22 cellular contexts compared by ENCODE assay signal in the genomic region with DNA sequence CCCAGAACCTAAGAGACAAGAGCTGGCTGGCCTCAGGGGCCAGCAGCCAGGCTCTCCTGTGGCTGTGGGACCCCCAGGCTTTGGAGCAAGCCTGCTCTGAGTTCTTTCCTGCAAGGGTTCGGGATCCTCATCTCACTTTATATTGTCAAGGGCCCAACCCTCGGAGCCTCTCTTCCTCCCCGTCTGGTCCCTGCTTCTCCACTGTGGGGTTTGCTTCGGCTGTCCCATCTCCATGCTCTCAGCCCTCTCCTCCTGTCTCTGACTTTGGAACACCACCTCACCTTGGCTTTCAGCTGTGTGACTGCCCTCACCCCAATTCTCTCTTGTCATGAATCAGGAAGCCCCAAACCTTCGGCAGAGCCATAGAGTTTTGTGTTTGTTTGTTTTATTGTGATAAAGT. TPM values are rescaled to one million over a fixed set of nuclear protein-coding genes. Genes with fewer than 3 reads are reported as not detected.
"Had no signal": no experiment of that assay in that cellular context is flagged by ENCODE, and none has a peak within 500 bp of the region (broad histone marks: within the 10 kb centered on the region; RNA-seq: fewer than 3 reads in every experiment).

No MANE protein-coding gene starts in this region.

- H3K4me2 ChIP-seq: hepatocyte, neural progenitor cell had no signal

- H3K27ac Mint-ChIP-seq: activated B cell treated with CpG ODN at 0.5 μM for 24 hours; activated CD4-positive, alpha-beta memory T cell treated with anti-CD3 and anti-CD28 coated beads, Interleukin-2, amount 10 ng/mL, durations not matched to agents 7 days and 5 days; activated CD8-positive, alpha-beta memory T cell treated with anti-CD3 and anti-CD28 coated beads, Interleukin-2, amount 10 ng/mL, durations not matched to agents 7 days and 5 days; brain; neural progenitor cell; stimulated activated naive CD8-positive, alpha-beta T cell treated with anti-CD3 and anti-CD28 coated beads, Interleukin-15, Interleukin-2, amounts not matched to agents 100 ng/mL and 50 ng/mL, for 24 hours had no signal

- H2AFZ ChIP-seq: hepatocyte, neural progenitor cell had no signal

- H3K4me1 ChIP-seq: neural progenitor cell, prostate gland had no signal

- H3K4me3 ChIP-seq: esophagus muscularis mucosa, hepatocyte, lower lobe of right lung, neural progenitor cell, prostate gland, right lobe of liver, SK-N-MC had no signal

- H3K9me3 Mint-ChIP-seq: activated CD4-positive, alpha-beta memory T cell treated with anti-CD3 and anti-CD28 coated beads, Interleukin-2, amount 10 ng/mL, durations not matched to agents 7 days and 5 days; brain; neural progenitor cell; stimulated activated naive CD8-positive, alpha-beta T cell treated with anti-CD3 and anti-CD28 coated beads, Interleukin-15, Interleukin-2, amounts not matched to agents 100 ng/mL and 50 ng/mL, for 24 hours had no signal

- H3K27me3 ChIP-seq: esophagus muscularis mucosa, hepatocyte, neural progenitor cell, right lobe of liver had no signal

- H3K4me3 Mint-ChIP-seq: activated B cell treated with CpG ODN at 0.5 μM for 24 hours; activated CD4-positive, alpha-beta memory T cell treated with anti-CD3 and anti-CD28 coated beads, Interleukin-2, amount 10 ng/mL, durations not matched to agents 7 days and 5 days; activated CD8-positive, alpha-beta memory T cell treated with anti-CD3 and anti-CD28 coated beads, Interleukin-2, amount 10 ng/mL, durations not matched to agents 7 days and 5 days; brain; neural progenitor cell; stimulated activated naive CD8-positive, alpha-beta T cell treated with anti-CD3 and anti-CD28 coated beads, Interleukin-15, Interleukin-2, amounts not matched to agents 100 ng/mL and 50 ng/mL, for 24 hours had no signal

- H3K36me3 ChIP-seq: lower lobe of right lung, neural progenitor cell, prostate gland, right lobe of liver had no signal

- ATAC-seq: activated CD8-positive, alpha-beta memory T cell treated with anti-CD3 and anti-CD28 coated beads, Interleukin-2, amount 10 ng/mL, durations not matched to agents 7 days and 5 days; lower lobe of right lung; right lobe of liver had no signal

- H3K9me3 ChIP-seq: esophagus muscularis mucosa, lower lobe of right lung, prostate gland, right lobe of liver had no signal

- H3K9ac ChIP-seq: neural progenitor cell had no signal

- H3K27me3 Mint-ChIP-seq: brain had no signal

- H3K27ac ChIP-seq: esophagus muscularis mucosa, hepatocyte, lower lobe of right lung, neural progenitor cell, prostate gland, right lobe of liver, SK-N-MC had no signal

- H3K4me1 Mint-ChIP-seq: activated B cell treated with CpG ODN at 0.5 μM for 24 hours; activated CD4-positive, alpha-beta memory T cell treated with anti-CD3 and anti-CD28 coated beads, Interleukin-2, amount 10 ng/mL, durations not matched to agents 7 days and 5 days; activated CD8-positive, alpha-beta memory T cell treated with anti-CD3 and anti-CD28 coated beads, Interleukin-2, amount 10 ng/mL, durations not matched to agents 7 days and 5 days had no signal

- H3K79me2 ChIP-seq: hepatocyte had no signal

- DNase-seq: activated B cell treated with CpG ODN at 0.5 μM for 24 hours; activated CD4-positive, alpha-beta memory T cell treated with anti-CD3 and anti-CD28 coated beads, Interleukin-2, amount 10 ng/mL, durations not matched to agents 7 days and 5 days; activated CD4-positive, alpha-beta T cell treated with anti-CD3 and anti-CD28 coated beads for 48 hours; activated CD8-positive, alpha-beta memory T cell treated with anti-CD3 and anti-CD28 coated beads, Interleukin-2, amount 10 ng/mL, durations not matched to agents 7 days and 5 days; activated naive CD4-positive, alpha-beta T cell treated with Interleukin-2 at 50 U/mL for 16 hours; anterior cingulate cortex; cerebellar nuclear complex; effector CD8-positive, alpha-beta T cell; lower lobe of right lung; right lobe of liver; SHP77; T-helper 9 cell had no signal

- H3K36me3 Mint-ChIP-seq: activated CD8-positive, alpha-beta memory T cell treated with anti-CD3 and anti-CD28 coated beads, Interleukin-2, amount 10 ng/mL, durations not matched to agents 7 days and 5 days had no signal

RNA-seq across cellular contexts. Expression of a gene that starts 30.0 kb away (rescaled TPM):
- total RNA-seq: activated CD4-positive, alpha-beta memory T cell treated with anti-CD3 and anti-CD28 coated beads, Interleukin-2, amount 10 ng/mL, durations not matched to agents 7 days and 5 days; activated CD8-positive, alpha-beta memory T cell treated with anti-CD3 and anti-CD28 coated beads, Interleukin-2, amount 10 ng/mL, durations not matched to agents 7 days and 5 days had no signal

RNA-seq across cellular contexts. Expression of a gene that starts 48.7 kb away (rescaled TPM):
- total RNA-seq: activated B cell treated with CpG ODN at 0.5 μM for 24 hours; activated CD8-positive, alpha-beta memory T cell treated with anti-CD3 and anti-CD28 coated beads, Interleukin-2, amount 10 ng/mL, durations not matched to agents 7 days and 5 days; endothelial cell of umbilical vein; hepatocyte; myocyte; osteoblast; right lobe of liver had no signal

RNA-seq across cellular contexts. Expression of a gene that starts 56.1 kb away (rescaled TPM):
- total RNA-seq: activated B cell treated with CpG ODN at 0.5 μM for 24 hours, endothelial cell of umbilical vein had no signal
- polyA plus RNA-seq: endothelial cell of umbilical vein had no signal
